In genomic region chr2:30243231-30243630, GRCh38 we compare ENCODE assay signal across 20 cellular contexts. TPM values are rescaled to one million over a fixed set of nuclear protein-coding genes. Genes with fewer than 3 reads are reported as not detected.
A peak's percentile ranks its signal among the peaks of the same experiment; 100 is the strongest.
DNase-seq lines count a peak whose midpoint lies in the region; ATAC-seq and TF ChIP-seq lines count a peak whose summit lies in the region.
"Had no signal": no experiment of that assay in that cellular context is flagged by ENCODE, and none has a peak within 500 bp of the region (broad histone marks: within the 10 kb centered on the region; RNA-seq: fewer than 3 reads in every experiment).

No MANE protein-coding gene starts in this region.

- TF ChIP-seq CTCF in IMR-90 (conservative IDR thresholded peaks at IDR 0.05; ENCODE audit: low read depth, low read length) (no peak), tibial artery (IDR thresholded peaks at IDR 0.05) (no peak)

- no peak overlapping the region for H3K4ac ChIP-seq in IMR-90 (ENCODE audit: low read depth, low read length)

- no peak overlapping the region for H3K23ac ChIP-seq in IMR-90 (ENCODE audit: low read depth, low read length)

- H3K79me1 ChIP-seq in IMR-90 (ENCODE audit: low read depth in 1 of 2, low read length in 2 of 2) = peaks cover 0 to 78% of the 10 kb centered on the region in 2 experiments; a peak in 2 of 4 replicates

- peaks cover 89% of the 10 kb centered on the region for H4K20me1 ChIP-seq in IMR-90 (ENCODE audit: insufficient read depth, low read length)

- H2BK5ac ChIP-seq in IMR-90 (ENCODE audit: low read depth, low read length, poor library complexity, severe bottlenecking) = peak overlapping the region; percentile 18

- H3K4me1 ChIP-seq in IMR-90 (ENCODE audit: control insufficient read depth, insufficient read depth, low read length) (peaks cover 27% of the 10 kb centered on the region), tibial artery (peaks cover 0 to 100% (median 35%) of the 10 kb centered on the region in 4 donors)
- H3K4me1 ChIP-seq: body of pancreas had no signal

- ATAC-seq in Right ventricle myocardium superior (ENCODE audit: poor library complexity) (no peak), IMR-90 (ENCODE audit: low read depth) (no peak)
- ATAC-seq in central memory CD8-positive, alpha-beta T cell (replicated peaks; ENCODE audit: extremely low read depth, poor library complexity, severe bottlenecking) = no peak
- ATAC-seq: body of pancreas, heart left ventricle had no signal

- H3K27me3 ChIP-seq in IMR-90 (ENCODE audit: control insufficient read depth, insufficient read depth, low read length) (no peaks in the 10 kb centered on the region), tibial artery (no peaks in the 10 kb centered on the region)
- H3K27me3 ChIP-seq: body of pancreas, heart left ventricle had no signal

- peaks cover 36% of the 10 kb centered on the region for H3K9me1 ChIP-seq in IMR-90 (ENCODE audit: insufficient read depth, low read length)

- H4K8ac ChIP-seq in IMR-90 (ENCODE audit: low read depth in 2 of 2, low read length in 2 of 2) = no peak overlapping the region

- H3K4me1 Mint-ChIP-seq in central memory CD8-positive, alpha-beta T cell = peaks cover 68% of the 10 kb centered on the region
- H3K4me1 Mint-ChIP-seq: CD14-positive monocyte had no signal

- no TSS peak for BruUV-seq in IMR-90 (replicated peaks; lab: Mats Ljungman, UMichigan)

- H4K5ac ChIP-seq in IMR-90 (ENCODE audit: low read depth, low read length) = no peak overlapping the region

- no peak overlapping the region for H2BK20ac ChIP-seq in IMR-90 (ENCODE audit: low read depth, low read length)

- intact Hi-C loops in cardiac septum (cut with DNase I) (no loop called here), Right ventricle myocardium superior (cut with DNase I) (no loop called here), IMR-90 (cut with micrococcal nuclease) (loop anchor here (5.0 kb wide), 1 partner anchor 234 kb away; no protein-coding TSS in a partner anchor), tibial artery (cut with DNase I; ENCODE audit: low total_unique reads) (no loop called here)

- H2AK9ac ChIP-seq in IMR-90 (replicated peaks; ENCODE audit: low read depth, low read length, poor library complexity) = no peak overlapping the region

- no peak overlapping the region for H2BK15ac ChIP-seq in IMR-90 (ENCODE audit: low read depth, low read length)

- TF ChIP-seq RAD21 in IMR-90 (IDR thresholded peaks at IDR 0.05; ENCODE audit: low read length) = no peak

- peak overlapping the region; percentile 50 for H3K4me3 Mint-ChIP-seq in central memory CD8-positive, alpha-beta T cell
- H3K4me3 Mint-ChIP-seq: CD14-positive monocyte had no signal

- no peak overlapping the region for H3K14ac ChIP-seq in IMR-90 (replicated peaks; ENCODE audit: low read depth, low read length)

- H3K27ac ChIP-seq in IMR-90 (ENCODE audit: insufficient read depth, low read length) = no peak overlapping the region
- peak overlapping the region; percentile 10 to 36 for H3K27ac ChIP-seq in tibial artery
- H3K27ac ChIP-seq: body of pancreas, skin epidermis had no signal

- no peaks in the 10 kb centered on the region for H3K27me3 Mint-ChIP-seq in central memory CD8-positive, alpha-beta T cell

- peaks cover 73% of the 10 kb centered on the region for H3K36me3 ChIP-seq in IMR-90 (ENCODE audit: control insufficient read depth, insufficient read depth, low read length)
- H3K36me3 ChIP-seq in tibial artery = peaks cover 9 to 26% (median 16%) of the 10 kb centered on the region in 3 donors

- peaks cover 67% of the 10 kb centered on the region for H3K36me3 Mint-ChIP-seq in central memory CD8-positive, alpha-beta T cell (ENCODE audit: insufficient read depth)
- H3K36me3 Mint-ChIP-seq: CD14-positive monocyte had no signal

- POLR2A ChIA-PET in IMR-90 (lab: Charles Lee; ENCODE audit: unreplicated experiment) = interaction anchor here (0.7 kb wide), 2 partner anchors 10 to 34 kb away, joined by 3 to 15 read pairs; no protein-coding TSS in a partner anchor

- H4K91ac ChIP-seq in IMR-90 (ENCODE audit: insufficient read depth, low read depth, low read length) = no peak overlapping the region

- no peak overlapping the region for H3K4me3 ChIP-seq in IMR-90 (ENCODE audit: insufficient read depth, low read depth, low read length)
- no peak overlapping the region for H3K4me3 ChIP-seq in tibial artery
- H3K4me3 ChIP-seq: body of pancreas, heart left ventricle, skin epidermis had no signal

- peak overlapping the region; percentile 62 for H3K27ac Mint-ChIP-seq in central memory CD8-positive, alpha-beta T cell (ENCODE audit: low read depth)
- H3K27ac Mint-ChIP-seq: CD14-positive monocyte had no signal

- WGBS in IMR-90 (ENCODE audit: extremely low coverage in 2 of 2, insufficient read length in 1 of 2), 2 experiments = no CpG with 5 or more reads among the region's 3 CpGs

- no peak overlapping the region for H3K9ac ChIP-seq in IMR-90 (ENCODE audit: low read depth, low read length)

- H2AK5ac ChIP-seq in IMR-90 (ENCODE audit: low read depth, low read length) = no peak overlapping the region

- no peak overlapping the region for H3K18ac ChIP-seq in IMR-90 (ENCODE audit: low read depth, low read length)

- H3K9me3 Mint-ChIP-seq in central memory CD8-positive, alpha-beta T cell = no peaks in the 10 kb centered on the region

- no peak overlapping the region for H3K56ac ChIP-seq in IMR-90 (ENCODE audit: extremely low read depth, insufficient read depth, low read length)

- no peaks in the 10 kb centered on the region for H3K9me3 ChIP-seq in IMR-90 (ENCODE audit: control insufficient read depth, insufficient read depth, low read length)
- no peaks in the 10 kb centered on the region for H3K9me3 ChIP-seq in tibial artery
- H3K9me3 ChIP-seq: body of pancreas, heart left ventricle had no signal

- dilution Hi-C loops in IMR-90 (cut with HindIII; ENCODE audit: low sequenced_read_pairs, unreplicated experiment) = no loop called here

- H3K4me2 ChIP-seq in IMR-90 (ENCODE audit: low read depth, low read length) = peak overlapping the region; percentile 56; the same call in 1 of the 2 replicates

- TF ChIP-seq POLR2A in IMR-90 (IDR thresholded peaks at IDR 0.05; ENCODE audit: low read depth, low read length) = no peak

- no peak overlapping the region for H2BK120ac ChIP-seq in IMR-90 (ENCODE audit: low read depth, low read length)

- DNase-seq in cardiac septum (ENCODE audit: low spot score) (peak; percentile 3), Right ventricle myocardium superior (no peak), IMR-90 (no peak), tibial artery (no peak), NCI-H510A treated with DMSO at 0.1 percent for 48 hours (lab: John Stamatoyannopoulos, UW) (no peak), NCI-H2029 treated with DMSO at 0.1 percent for 48 hours (lab: John Stamatoyannopoulos, UW) (no peak)
- DNase-seq in central memory CD8-positive, alpha-beta T cell (ENCODE audit: low spot score in 2 of 2) = no peak
- DNase-seq: activated CD4-positive, CD25-positive, alpha-beta regulatory T cell; activated T-cell treated with anti-CD3 and anti-CD28 coated beads, Interleukin-2, amount 50 U/mL, for 1 hour; body of pancreas; DMS 273 treated with DMSO at 0.1 percent for 48 hours; effector CD4-positive, alpha-beta T cell; erythroblast; foreskin fibroblast; NCI-H1105 treated with DMSO at 0.1 percent for 48 hours; NCI-H2081 treated with DMSO at 0.1 percent for 48 hours; stimulated activated CD4-positive, alpha-beta T cell treated with anti-CD3 and anti-CD28 coated beads, Interleukin-1b, Interleukin-23, amount 100 ng/mL, for 48 hours had no signal

- CTCF ChIA-PET in IMR-90 (lab: Yijun Ruan, JAX) = no interaction called here

- in situ Hi-C loops in IMR-90 (cut with MboI; ENCODE audit: low sequenced_read_pairs) = no loop called here

- no peak overlapping the region for H2AFZ ChIP-seq in IMR-90 (replicated peaks; ENCODE audit: low read length, poor library complexity)

TF ChIP-seq in IMR-90, 13 proteins besides CTCF, POLR2A, EP300 and RAD21:
- TF ChIP-seq MAFK (IDR thresholded peaks at IDR 0.05; ENCODE audit: low read depth, low read length) = peak; percentile 48
- no peak for TF ChIP-seq USF2 (IDR thresholded peaks at IDR 0.05; ENCODE audit: low read depth, low read length)
TF ChIP-seq in IMR-90: peak in this region for 1.

RNA-seq across cellular contexts. Expression of gene LBH, which starts 11.9 kb away (rescaled TPM):
- total RNA-seq in cardiac septum (208 TPM), Right ventricle myocardium superior (115 TPM), IMR-90 (2012; rRNA removed) (155 and 158 TPM in 2 replicates)
- 163 and 202 TPM in 2 replicates for polyA plus RNA-seq in IMR-90 (2012; rRNA removed)
- polyA plus RNA-seq in IMR-90 (2012; cell fraction: cytosol; rRNA removed) = 108 and 247 TPM in 2 replicates
- polyA plus RNA-seq in IMR-90 (2012; cell fraction: nucleus; rRNA removed; ENCODE audit: low replicate concordance) = 92.9 and 150 TPM in 2 replicates
